Comparison of ENCODE assay signal across 17 cellular contexts in the genomic region with DNA sequence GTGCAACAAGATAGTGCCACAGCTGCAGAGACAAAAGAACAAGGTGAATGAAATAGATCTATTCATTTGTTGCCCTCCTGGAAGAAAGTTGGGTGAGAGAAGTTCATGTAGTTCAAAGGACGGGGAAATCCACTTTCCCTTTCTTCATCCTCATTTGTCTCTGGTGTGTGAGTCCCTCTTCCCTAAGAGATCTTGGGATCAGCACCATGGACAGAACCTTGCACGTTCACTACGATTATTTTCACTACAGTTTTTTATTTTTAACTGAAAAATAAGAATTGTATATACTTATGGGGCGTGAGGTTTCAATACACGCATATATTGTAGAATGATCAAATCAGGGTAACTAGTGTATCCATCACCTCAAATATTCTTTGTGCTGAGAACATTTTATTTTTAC. TPM values are rescaled to one million over a fixed set of nuclear protein-coding genes. Genes with fewer than 3 reads are reported as not detected.
DNase-seq lines count a peak whose midpoint lies in the region; ATAC-seq and TF ChIP-seq lines count a peak whose summit lies in the region.
"Had no signal": no experiment of that assay in that cellular context is flagged by ENCODE, and none has a peak within 500 bp of the region (broad histone marks: within the 10 kb centered on the region; RNA-seq: fewer than 3 reads in every experiment).

No MANE protein-coding gene starts in this region.

- peaks cover 2 to 6% of the 10 kb centered on the region in 2 donors for H3K9me3 Mint-ChIP-seq in activated T-cell treated with anti-CD3 and anti-CD28 coated beads, Interleukin-2, amount 50 U/mL, for 72 hours
- H3K9me3 Mint-ChIP-seq in CD8-positive, alpha-beta T cell, result peaks cover 16% of the 10 kb centered on the region

- H3K4me3 ChIP-seq in DND-41 (ENCODE audit: low read depth in 1 of 2, low read length in 2 of 2), result no peak overlapping the region
- H3K4me3 ChIP-seq in OCI-LY7 (ENCODE audit: low read depth, low read length, poor library complexity, severe bottlenecking), result no peak overlapping the region
- H3K4me3 ChIP-seq in CD8-positive, alpha-beta T cell (ENCODE audit: low read depth, low read length), result no peak overlapping the region
- no peak overlapping the region for H3K4me3 ChIP-seq in BE2C (ENCODE audit: low read depth, low read length)
- H3K4me3 ChIP-seq: gastroesophageal sphincter, lung had no signal

- H3K27me3 Mint-ChIP-seq in activated T-cell treated with anti-CD3 and anti-CD28 coated beads, Interleukin-2, amount 50 U/mL, for 72 hours (ENCODE audit: low read depth), result no peaks in the 10 kb centered on the region
- no peaks in the 10 kb centered on the region for H3K27me3 Mint-ChIP-seq in CD8-positive, alpha-beta T cell (ENCODE audit: low read depth)

- H3K27ac ChIP-seq in DND-41 (ENCODE audit: low read length) (no peak overlapping the region), OCI-LY7 (ENCODE audit: low read depth, low read length, poor library complexity, severe bottlenecking) (no peak overlapping the region)
- H3K27ac ChIP-seq in CD8-positive, alpha-beta T cell (ENCODE audit: low read depth, low read length), result no peak overlapping the region
- H3K27ac ChIP-seq: gastroesophageal sphincter, VCaP had no signal

- no peaks in the 10 kb centered on the region for H3K4me1 Mint-ChIP-seq in activated T-cell treated with anti-CD3 and anti-CD28 coated beads, Interleukin-2, amount 50 U/mL, for 72 hours (ENCODE audit: low read depth)
- no peaks in the 10 kb centered on the region for H3K4me1 Mint-ChIP-seq in CD8-positive, alpha-beta T cell (ENCODE audit: low read depth)
- H3K4me1 Mint-ChIP-seq: nephron had no signal

- intact Hi-C loops in OCI-LY7 (cut with micrococcal nuclease; ENCODE audit: unreplicated experiment), result no loop called here
- intact Hi-C loops in CD8-positive, alpha-beta T cell (cut with DNase I, micrococcal nuclease), result no loop called here

- no peak for ATAC-seq in DND-41 (ENCODE audit: insufficient read depth, low read depth)
- no peak for ATAC-seq in activated T-cell treated with anti-CD3 and anti-CD28 coated beads, Interleukin-2, amount 50 U/mL, for 72 hours (replicated peaks in 1 of 2)
- no peak for ATAC-seq in CD8-positive, alpha-beta T cell
- ATAC-seq: gastroesophageal sphincter had no signal

- H4K20me1 ChIP-seq in DND-41 (ENCODE audit: insufficient read depth, low read length) (no peaks in the 10 kb centered on the region), OCI-LY7 (ENCODE audit: insufficient read depth, low read length) (no peaks in the 10 kb centered on the region)

- H2AFZ ChIP-seq in DND-41 (ENCODE audit: low read depth, low read length) (no peak overlapping the region), OCI-LY7 (ENCODE audit: low read length) (no peak overlapping the region)

- no peaks in the 10 kb centered on the region for H3K79me2 ChIP-seq in DND-41 (ENCODE audit: insufficient read depth, low read length)
- H3K79me2 ChIP-seq in OCI-LY7 (ENCODE audit: insufficient read depth, low read depth, low read length), result no peaks in the 10 kb centered on the region

- no TSS peak for BruUV-seq in OCI-LY7 (replicated peaks; lab: Mats Ljungman, UMichigan)

- no peak overlapping the region for H3K4me3 Mint-ChIP-seq in activated T-cell treated with anti-CD3 and anti-CD28 coated beads, Interleukin-2, amount 50 U/mL, for 72 hours
- no peak overlapping the region for H3K4me3 Mint-ChIP-seq in CD8-positive, alpha-beta T cell
- H3K4me3 Mint-ChIP-seq: nephron had no signal

- H3K4me2 ChIP-seq in DND-41 (ENCODE audit: insufficient read depth, low read length) (no peak overlapping the region), OCI-LY7 (ENCODE audit: low read length) (no peak overlapping the region)

- POLR2A ChIA-PET in OCI-LY7 (lab: Charles Lee), result no interaction called here
- POLR2A ChIA-PET in CD8-positive, alpha-beta T cell (lab: Charles Lee), result no interaction called here

- CTCF ChIA-PET in OCI-LY7 (lab: Charles Lee; ENCODE audit: unreplicated experiment), result no interaction called here
- CTCF ChIA-PET in CD8-positive, alpha-beta T cell (lab: Charles Lee), result no interaction called here

- peak; percentile 32 for DNase-seq in DND-41
- DNase-seq in HuH-7 (ENCODE audit: low spot score), result peak; percentile 49
- peak; percentile 7 for DNase-seq in OCI-LY7 (ENCODE audit: low spot score)
- peak; percentile 7 for DNase-seq in dermis blood vessel endothelial cell
- DNase-seq in activated T-cell treated with anti-CD3 and anti-CD28 coated beads, Interleukin-2, amount 50 U/mL, for 72 hours, result no peak
- DNase-seq in CD8-positive, alpha-beta T cell, result no peak
- no peak for DNase-seq in retina
- no peak for DNase-seq in BE2C
- DNase-seq: activated CD8-positive, alpha-beta memory T cell treated with anti-CD3 and anti-CD28 coated beads for 24 hours; activated effector memory CD4-positive, alpha-beta T cell treated with Interleukin-2 at 50 U/mL for 16 hours; anterior cingulate cortex; NCI-H1417; NCI-H226 had no signal

- no peak overlapping the region for H3K27ac Mint-ChIP-seq in activated T-cell treated with anti-CD3 and anti-CD28 coated beads, Interleukin-2, amount 50 U/mL, for 72 hours
- H3K27ac Mint-ChIP-seq in CD8-positive, alpha-beta T cell, result no peak overlapping the region
- H3K27ac Mint-ChIP-seq: nephron had no signal

- H3K4me1 ChIP-seq in DND-41 (ENCODE audit: insufficient read depth, low read length) (no peaks in the 10 kb centered on the region), OCI-LY7 (ENCODE audit: insufficient read depth, low read length, poor library complexity, severe bottlenecking) (no peaks in the 10 kb centered on the region), BE2C (no peaks in the 10 kb centered on the region)
- no peaks in the 10 kb centered on the region for H3K4me1 ChIP-seq in CD8-positive, alpha-beta T cell (ENCODE audit: insufficient read depth, low read length)
- H3K4me1 ChIP-seq: gastroesophageal sphincter had no signal

- no peak for TF ChIP-seq CTCF in DND-41 (IDR thresholded peaks at IDR 0.05; ENCODE audit: borderline replicate concordance, extremely low read depth, low read length, poor library complexity, severe bottlenecking)
- no peak for TF ChIP-seq CTCF in OCI-LY7 (conservative IDR thresholded peaks at IDR 0.05; ENCODE audit: low read length)
- TF ChIP-seq CTCF in CD8-positive, alpha-beta T cell (IDR thresholded peaks at IDR 0.05), result no peak
- TF ChIP-seq CTCF in BE2C (IDR thresholded peaks at IDR 0.05; ENCODE audit: low read depth, low read length), result no peak

- H3K36me3 ChIP-seq in DND-41 (ENCODE audit: insufficient read depth, low read length) (no peaks in the 10 kb centered on the region), OCI-LY7 (ENCODE audit: insufficient read depth, low read length) (no peaks in the 10 kb centered on the region), BE2C (no peaks in the 10 kb centered on the region)
- no peaks in the 10 kb centered on the region for H3K36me3 ChIP-seq in CD8-positive, alpha-beta T cell (ENCODE audit: insufficient read depth, low read length)
- H3K36me3 ChIP-seq: gastroesophageal sphincter had no signal

- no peaks in the 10 kb centered on the region for H3K9me2 ChIP-seq in OCI-LY7 (ENCODE audit: insufficient read depth, low read length)

- H3K27me3 ChIP-seq in DND-41 (ENCODE audit: insufficient read depth, low read length, poor library complexity), result no peaks in the 10 kb centered on the region
- H3K27me3 ChIP-seq in CD8-positive, alpha-beta T cell (ENCODE audit: insufficient read depth, low read length), result no peaks in the 10 kb centered on the region
- peaks cover 34% of the 10 kb centered on the region for H3K27me3 ChIP-seq in BE2C

- no peak overlapping the region for H3K9ac ChIP-seq in DND-41 (ENCODE audit: low read depth, low read length)

- no peaks in the 10 kb centered on the region for H3K9me3 ChIP-seq in DND-41 (ENCODE audit: insufficient read depth, low read length, severe bottlenecking)
- no peaks in the 10 kb centered on the region for H3K9me3 ChIP-seq in OCI-LY7 (ENCODE audit: low read length)
- H3K9me3 ChIP-seq in CD8-positive, alpha-beta T cell (ENCODE audit: low read length), result no peaks in the 10 kb centered on the region
- no peaks in the 10 kb centered on the region; the same call in 1 of the 2 replicates for H3K9me3 ChIP-seq in BE2C

- H3K36me3 Mint-ChIP-seq in activated T-cell treated with anti-CD3 and anti-CD28 coated beads, Interleukin-2, amount 50 U/mL, for 72 hours (ENCODE audit: insufficient read depth in 2 of 2), result peaks cover 2 to 3% of the 10 kb centered on the region in 2 donors
- no peaks in the 10 kb centered on the region for H3K36me3 Mint-ChIP-seq in CD8-positive, alpha-beta T cell

RNA-seq across cellular contexts. Expression of a gene that starts 29.2 kb away (rescaled TPM):
- not detected in 2 replicates for total RNA-seq in OCI-LY7 (2014; rRNA removed; shearing (Covaris generic))
- not detected in 2 replicates for total RNA-seq in OCI-LY7 (2022)
- total RNA-seq in dermis blood vessel endothelial cell, result not detected in 2 replicates
- total RNA-seq in activated T-cell treated with anti-CD3 and anti-CD28 coated beads, Interleukin-2, amount 50 U/mL, for 72 hours, result not detected
- total RNA-seq in CD8-positive, alpha-beta T cell, result not detected
- polyA plus RNA-seq in BE2C (2012; ENCODE audit: insufficient read depth, insufficient read length, low read depth), result not detected
- total RNA-seq: gastroesophageal sphincter, lung had no signal
- polyA plus RNA-seq: lung had no signal

Comparison
In these comparisons a context has a peak if more than half of its experiments do, and no peak if none do; other contexts are left out.
1. DNase-seq: peak in DND-41 (single experiment), HuH-7 (single experiment), OCI-LY7 (single experiment) and dermis blood vessel endothelial cell (single experiment); none in activated T-cell treated with anti-CD3 and anti-CD28 coated beads, Interleukin-2, amount 50 U/mL, for 72 hours (0 of 2), CD8-positive, alpha-beta T cell (0 of 7), retina (single experiment) and BE2C (single experiment).